Comparison of ENCODE assay signal across 24 cellular contexts in genomic region chr2:31945572-31945935, GRCh38.
DNase-seq lines count a peak whose midpoint lies in the region; ATAC-seq and TF ChIP-seq lines count a peak whose summit lies in the region.
"Had no signal": no experiment of that assay in that cellular context is flagged by ENCODE, and none has a peak within 500 bp of the region (broad histone marks: within the 10 kb centered on the region; RNA-seq: fewer than 3 reads in every experiment).

No MANE protein-coding gene starts in this region.

- no peaks in the 10 kb centered on the region for H3F3A ChIP-seq in PC-3 (ENCODE audit: low read length, unreplicated experiment)

- H3K27me3 Mint-ChIP-seq in activated T-cell treated with anti-CD3 and anti-CD28 coated beads, Interleukin-2, amount 50 U/mL, for 72 hours (ENCODE audit: low read depth): no peaks in the 10 kb centered on the region
- no peaks in the 10 kb centered on the region for H3K27me3 Mint-ChIP-seq in activated T-cell treated with anti-CD3 and anti-CD28 coated beads, Interleukin-2, amount 50 U/mL, for 4 hours (ENCODE audit: low read depth)
- H3K27me3 Mint-ChIP-seq: effector memory CD8-positive, alpha-beta T cell; IgD-negative memory B cell; memory B cell; stimulated activated naive B cell treated with anti-CD40 and anti-IgM and Interleukin-4, amounts not matched to agents 10 μg/mL and 1 μg/mL and 100 μg/mL, for 72 hours had no signal

- no peak overlapping the region for H2AFZ ChIP-seq in PC-3 (ENCODE audit: low read length)
- H2AFZ ChIP-seq: hepatocyte had no signal

- ATAC-seq in activated T-cell treated with anti-CD3 and anti-CD28 coated beads, Interleukin-2, amount 50 U/mL, for 72 hours (replicated peaks in 1 of 2): peak in 1 of 2 donors; percentile 37
- ATAC-seq in activated T-cell treated with anti-CD3 and anti-CD28 coated beads, Interleukin-2, amount 50 U/mL, for 4 hours: no peak
- ATAC-seq in PC-3 (peak; percentile 49), HG03039 (IDR thresholded peaks at IDR 0.05; ENCODE audit: unreplicated experiment) (no peak)
- ATAC-seq in stimulated activated effector memory CD8-positive, alpha-beta T cell treated with anti-CD3 and anti-CD28 coated beads, Interleukin-12 subunit alpha, Interleukin-12 subunit beta, amount 100 ng/mL, for 72 hours: no peak
- ATAC-seq: CD8-positive, alpha-beta T cell; effector memory CD8-positive, alpha-beta T cell; stimulated activated naive B cell treated with anti-CD40 and anti-IgM and Interleukin-4, amounts not matched to agents 10 μg/mL and 1 μg/mL and 100 μg/mL, for 72 hours; WTC11 had no signal

- H3K9me2 ChIP-seq in PC-3 (replicated peaks; ENCODE audit: low read length): no peaks in the 10 kb centered on the region

- CTCF ChIA-PET in PC-3 (lab: Charles Lee): interaction anchor here (0.6 kb wide), 1 partner anchor 45 kb away, joined by 6 read pairs; no protein-coding TSS in a partner anchor

- intact Hi-C loops in PC-3 (cut with micrococcal nuclease): no loop called here

- peaks cover 12% of the 10 kb centered on the region; the same call in 1 of the 2 replicates for H3K4me1 ChIP-seq in PC-3 (ENCODE audit: insufficient read depth, low read length)
- H3K4me1 ChIP-seq: upper lobe of left lung had no signal

- TF ChIP-seq CTCF in PC-3 (conservative IDR thresholded peaks at IDR 0.05; ENCODE audit: low read depth, low read length): no peak
- TF ChIP-seq CTCF in fibroblast of pulmonary artery (IDR thresholded peaks at IDR 0.05; ENCODE audit: low read length, missing control alignments): no peak
- no peak for TF ChIP-seq CTCF in GM20000 (IDR thresholded peaks at IDR 0.05; ENCODE audit: extremely low read depth, missing control alignments)

- POLR2A ChIA-PET in PC-3 (lab: Charles Lee; ENCODE audit: unreplicated experiment): no interaction called here

- no TSS peak for BruUV-seq in PC-3 (replicated peaks; lab: Mats Ljungman, UMichigan)

- H3K36me3 ChIP-seq in PC-3 (ENCODE audit: low read depth, low read length): peaks cover 2% of the 10 kb centered on the region; the same call in 1 of the 2 replicates

- H3K4me1 Mint-ChIP-seq in activated T-cell treated with anti-CD3 and anti-CD28 coated beads, Interleukin-2, amount 50 U/mL, for 72 hours (ENCODE audit: low read depth): peaks cover 45% of the 10 kb centered on the region
- H3K4me1 Mint-ChIP-seq in activated T-cell treated with anti-CD3 and anti-CD28 coated beads, Interleukin-2, amount 50 U/mL, for 4 hours (ENCODE audit: low read depth): peaks cover 56% of the 10 kb centered on the region
- peaks cover 34% of the 10 kb centered on the region for H3K4me1 Mint-ChIP-seq in stimulated activated effector memory CD8-positive, alpha-beta T cell treated with anti-CD3 and anti-CD28 coated beads, Interleukin-12 subunit alpha, Interleukin-12 subunit beta, amount 100 ng/mL, for 72 hours
- H3K4me1 Mint-ChIP-seq: nephron progenitor cell had no signal

- peaks cover 2 to 4% of the 10 kb centered on the region in 2 donors for H3K36me3 Mint-ChIP-seq in activated T-cell treated with anti-CD3 and anti-CD28 coated beads, Interleukin-2, amount 50 U/mL, for 72 hours (ENCODE audit: insufficient read depth in 2 of 2)
- peaks cover 15% of the 10 kb centered on the region for H3K36me3 Mint-ChIP-seq in activated T-cell treated with anti-CD3 and anti-CD28 coated beads, Interleukin-2, amount 50 U/mL, for 4 hours (ENCODE audit: insufficient read depth)
- H3K36me3 Mint-ChIP-seq in stimulated activated effector memory CD8-positive, alpha-beta T cell treated with anti-CD3 and anti-CD28 coated beads, Interleukin-12 subunit alpha, Interleukin-12 subunit beta, amount 100 ng/mL, for 72 hours: peaks cover 24% of the 10 kb centered on the region

- no peaks in the 10 kb centered on the region for H3K9me3 ChIP-seq in PC-3 (ENCODE audit: low read length)
- H3K9me3 ChIP-seq: upper lobe of left lung had no signal

- no peaks in the 10 kb centered on the region for H3K9me3 Mint-ChIP-seq in activated T-cell treated with anti-CD3 and anti-CD28 coated beads, Interleukin-2, amount 50 U/mL, for 72 hours
- H3K9me3 Mint-ChIP-seq in activated T-cell treated with anti-CD3 and anti-CD28 coated beads, Interleukin-2, amount 50 U/mL, for 4 hours: no peaks in the 10 kb centered on the region
- no peaks in the 10 kb centered on the region for H3K9me3 Mint-ChIP-seq in stimulated activated effector memory CD8-positive, alpha-beta T cell treated with anti-CD3 and anti-CD28 coated beads, Interleukin-12 subunit alpha, Interleukin-12 subunit beta, amount 100 ng/mL, for 72 hours
- H3K9me3 Mint-ChIP-seq: CD8-positive, alpha-beta T cell; effector memory CD8-positive, alpha-beta T cell; IgD-negative memory B cell; memory B cell; nephron progenitor cell; stimulated activated naive B cell treated with anti-CD40 and anti-IgM and Interleukin-4, amounts not matched to agents 10 μg/mL and 1 μg/mL and 100 μg/mL, for 72 hours; WTC11 had no signal

- H3K4me2 ChIP-seq in PC-3 (ENCODE audit: low read length): no peak overlapping the region
- H3K4me2 ChIP-seq: hepatocyte had no signal

- H3K9ac ChIP-seq in PC-3 (ENCODE audit: low read length): no peak overlapping the region

- H3K79me2 ChIP-seq in PC-3 (ENCODE audit: low read length): peaks cover 74% of the 10 kb centered on the region

- H3K4me3 ChIP-seq in PC-3 (ENCODE audit: low read length) (no peak overlapping the region), fibroblast of pulmonary artery (replicated peaks; ENCODE audit: low read depth, low read length) (no peak overlapping the region)
- H3K4me3 ChIP-seq: hepatocyte, upper lobe of left lung had no signal

- H3K27me3 ChIP-seq in PC-3 (ENCODE audit: low read length): no peaks in the 10 kb centered on the region
- H3K27me3 ChIP-seq: hepatocyte, upper lobe of left lung had no signal

- no peak for DNase-seq in activated T-cell treated with anti-CD3 and anti-CD28 coated beads, Interleukin-2, amount 50 U/mL, for 72 hours
- no peak for DNase-seq in activated T-cell treated with anti-CD3 and anti-CD28 coated beads, Interleukin-2, amount 50 U/mL, for 4 hours
- DNase-seq in PC-3 (peak; percentile 30), fibroblast of pulmonary artery (ENCODE audit: low read depth) (peak; percentile 69), GM20000 (ENCODE audit: low spot score) (no peak), NCI-H1436 (lab: John Stamatoyannopoulos, UW) (no peak)
- DNase-seq in stimulated activated effector memory CD8-positive, alpha-beta T cell treated with anti-CD3 and anti-CD28 coated beads, Interleukin-12 subunit alpha, Interleukin-12 subunit beta, amount 100 ng/mL, for 72 hours (ENCODE audit: low spot score in 2 of 2): no peak
- DNase-seq: activated effector memory CD4-positive, alpha-beta T cell treated with anti-CD3 and anti-CD28 coated beads, Interleukin-2, amount 50 U/mL, for 16 hours; aorta; CD8-positive, alpha-beta T cell; DMS79 treated with DMSO at 0.1 percent for 48 hours; effector memory CD8-positive, alpha-beta T cell; NCI-H2029 treated with DMSO at 0.1 percent for 48 hours; NCI-H524; nephron progenitor cell; Right ventricle myocardium superior; stimulated activated CD4-positive, alpha-beta T cell treated with anti-CD3 and anti-CD28 coated beads, Interleukin-15, amount 100 ng/mL, for 24 hours; stimulated activated naive B cell treated with anti-CD40 and anti-IgM and Interleukin-4, amounts not matched to agents 10 μg/mL and 1 μg/mL and 100 μg/mL, for 72 hours; upper lobe of left lung had no signal

- H4K20me1 ChIP-seq in PC-3 (ENCODE audit: low read length): peaks cover 38% of the 10 kb centered on the region

- peak overlapping the region in 1 of 2 donors; percentile 70 for H3K4me3 Mint-ChIP-seq in activated T-cell treated with anti-CD3 and anti-CD28 coated beads, Interleukin-2, amount 50 U/mL, for 72 hours
- H3K4me3 Mint-ChIP-seq in activated T-cell treated with anti-CD3 and anti-CD28 coated beads, Interleukin-2, amount 50 U/mL, for 4 hours: no peak overlapping the region
- no peak overlapping the region for H3K4me3 Mint-ChIP-seq in stimulated activated effector memory CD8-positive, alpha-beta T cell treated with anti-CD3 and anti-CD28 coated beads, Interleukin-12 subunit alpha, Interleukin-12 subunit beta, amount 100 ng/mL, for 72 hours
- H3K4me3 Mint-ChIP-seq: CD8-positive, alpha-beta T cell; effector memory CD8-positive, alpha-beta T cell; IgD-negative memory B cell; memory B cell; nephron progenitor cell; stimulated activated naive B cell treated with anti-CD40 and anti-IgM and Interleukin-4, amounts not matched to agents 10 μg/mL and 1 μg/mL and 100 μg/mL, for 72 hours; WTC11 had no signal

- H3K27ac Mint-ChIP-seq in activated T-cell treated with anti-CD3 and anti-CD28 coated beads, Interleukin-2, amount 50 U/mL, for 72 hours: peak overlapping the region; percentile 91
- H3K27ac Mint-ChIP-seq in stimulated activated effector memory CD8-positive, alpha-beta T cell treated with anti-CD3 and anti-CD28 coated beads, Interleukin-12 subunit alpha, Interleukin-12 subunit beta, amount 100 ng/mL, for 72 hours: peak overlapping the region; percentile 41
- H3K27ac Mint-ChIP-seq: CD8-positive, alpha-beta T cell; effector memory CD8-positive, alpha-beta T cell; IgD-negative memory B cell; memory B cell; nephron progenitor cell; stimulated activated naive B cell treated with anti-CD40 and anti-IgM and Interleukin-4, amounts not matched to agents 10 μg/mL and 1 μg/mL and 100 μg/mL, for 72 hours; WTC11 had no signal

- no peak overlapping the region for H3K27ac ChIP-seq in PC-3 (ENCODE audit: low read length)
- H3K27ac ChIP-seq: hepatocyte, upper lobe of left lung had no signal

Comparison
In these comparisons a context has a peak if more than half of its experiments do, and no peak if none do; other contexts are left out.
1. DNase-seq: peak in PC-3 (single experiment) and fibroblast of pulmonary artery (single experiment); none in activated T-cell treated with anti-CD3 and anti-CD28 coated beads, Interleukin-2, amount 50 U/mL, for 72 hours (0 of 2), activated T-cell treated with anti-CD3 and anti-CD28 coated beads, Interleukin-2, amount 50 U/mL, for 4 hours (single experiment), stimulated activated effector memory CD8-positive, alpha-beta T cell treated with anti-CD3 and anti-CD28 coated beads, Interleukin-12 subunit alpha, Interleukin-12 subunit beta, amount 100 ng/mL, for 72 hours (0 of 2), GM20000 (single experiment) and NCI-H1436 (single experiment).